Comparison of ENCODE assay signal across 11 cellular contexts in genomic region chr2:84908948-84909713, GRCh38. TPM values are rescaled to one million over a fixed set of nuclear protein-coding genes. Genes with fewer than 3 reads are reported as not detected.
DNase-seq lines count a peak whose midpoint lies in the region; ATAC-seq and TF ChIP-seq lines count a peak whose summit lies in the region.
"Had no signal": no experiment of that assay in that cellular context is flagged by ENCODE, and none has a peak within 500 bp of the region (broad histone marks: within the 10 kb centered on the region; RNA-seq: fewer than 3 reads in every experiment).

No MANE protein-coding gene starts in this region.

- H3K4me3 Mint-ChIP-seq in CD4-positive, CD25-positive, alpha-beta regulatory T cell, result peak overlapping the region; percentile 92 to 97 (median 96)
- no peak overlapping the region; the same call in 1 of the 2 replicates for H3K4me3 Mint-ChIP-seq in HFFc6
- H3K4me3 Mint-ChIP-seq in activated naive CD8-positive, alpha-beta T cell treated with anti-CD3 and anti-CD28 coated beads, Interleukin-2, amount 50 U/mL, for 24 hours, result peak overlapping the region; percentile 94
- H3K4me3 Mint-ChIP-seq in naive thymus-derived CD4-positive, alpha-beta T cell, result peak overlapping the region; percentile 90 to 98 (median 95)

- intact Hi-C loops in naive thymus-derived CD4-positive, alpha-beta T cell (cut with micrococcal nuclease), result loop anchor here in 1 of 2 donors (5.0 kb wide), 1 partner anchor 62 kb away; no protein-coding TSS in a partner anchor

- peak overlapping the region; percentile 79 for H3K27ac ChIP-seq in CD4-positive, CD25-positive, alpha-beta regulatory T cell (ENCODE audit: insufficient read depth, low read length, poor library complexity, severe bottlenecking)
- peak overlapping the region; percentile 59 for H3K27ac ChIP-seq in naive thymus-derived CD4-positive, alpha-beta T cell (ENCODE audit: low read depth, low read length)

- peaks cover 30% of the 10 kb centered on the region for H3K4me1 ChIP-seq in CD4-positive, CD25-positive, alpha-beta regulatory T cell (ENCODE audit: control insufficient read depth, insufficient read depth, low read length, poor library complexity, severe bottlenecking)
- peaks cover 27 to 31% of the 10 kb centered on the region in 2 donors for H3K4me1 ChIP-seq in naive thymus-derived CD4-positive, alpha-beta T cell (ENCODE audit: control insufficient read depth in 2 of 2, insufficient read depth in 2 of 2, low read length in 2 of 2)

- no peaks in the 10 kb centered on the region for H3K27me3 ChIP-seq in CD4-positive, CD25-positive, alpha-beta regulatory T cell (ENCODE audit: control insufficient read depth, insufficient read depth, low read length)
- no peaks in the 10 kb centered on the region for H3K27me3 ChIP-seq in naive thymus-derived CD4-positive, alpha-beta T cell (ENCODE audit: control insufficient read depth in 2 of 2, insufficient read depth in 2 of 2, low read length in 2 of 2)

- H3K9me3 Mint-ChIP-seq in CD4-positive, CD25-positive, alpha-beta regulatory T cell, result peaks cover 2 to 17% (median 6%) of the 10 kb centered on the region in 7 donors
- H3K9me3 Mint-ChIP-seq in HFFc6, result peaks cover 18% of the 10 kb centered on the region
- H3K9me3 Mint-ChIP-seq in activated naive CD8-positive, alpha-beta T cell treated with anti-CD3 and anti-CD28 coated beads, Interleukin-2, amount 50 U/mL, for 24 hours, result peaks cover 18% of the 10 kb centered on the region
- peaks cover 0 to 21% (median 7%) of the 10 kb centered on the region in 11 donors for H3K9me3 Mint-ChIP-seq in naive thymus-derived CD4-positive, alpha-beta T cell

- peak; percentile 35 to 40 for ATAC-seq in CD4-positive, CD25-positive, alpha-beta regulatory T cell (ENCODE audit: low read depth in 2 of 2)
- no peak for ATAC-seq in activated naive CD8-positive, alpha-beta T cell treated with anti-CD3 and anti-CD28 coated beads, Interleukin-2, amount 50 U/mL, for 24 hours
- ATAC-seq in naive thymus-derived CD4-positive, alpha-beta T cell, result peak; percentile 41
- ATAC-seq in HG02938 (IDR thresholded peaks at IDR 0.05; ENCODE audit: unreplicated experiment), result no peak
- ATAC-seq in GM19023 (IDR thresholded peaks at IDR 0.05; ENCODE audit: unreplicated experiment), result no peak
- ATAC-seq in GM21390 (IDR thresholded peaks at IDR 0.05; ENCODE audit: unreplicated experiment), result no peak

- DNase-seq in CD4-positive, CD25-positive, alpha-beta regulatory T cell, result peak in 2 of 3 donors; percentile 70 to 93
- DNase-seq in HFFc6 (no peak), globus pallidus (ENCODE audit: low spot score) (no peak)
- no peak for DNase-seq in activated naive CD8-positive, alpha-beta T cell treated with anti-CD3 and anti-CD28 coated beads, Interleukin-2, amount 50 U/mL, for 24 hours
- DNase-seq in naive thymus-derived CD4-positive, alpha-beta T cell, result peak in 8 of 9 donors; percentile 27 to 80 (median 71)
- DNase-seq: cortex of kidney, NCI-H526, SW 1271 had no signal

- no peaks in the 10 kb centered on the region for H3K9me3 ChIP-seq in CD4-positive, CD25-positive, alpha-beta regulatory T cell (ENCODE audit: control insufficient read depth in 2 of 2, low read length in 2 of 2)
- H3K9me3 ChIP-seq in naive thymus-derived CD4-positive, alpha-beta T cell (ENCODE audit: control insufficient read depth in 2 of 3, low read length in 3 of 3), result peaks cover 0 to 6% (median 0%) of the 10 kb centered on the region in 3 experiments

- no peak for TF ChIP-seq CTCF in HFFc6 (IDR thresholded peaks at IDR 0.05)

- CTCF ChIA-PET in naive thymus-derived CD4-positive, alpha-beta T cell (lab: Charles Lee), result interaction anchor here (0.9 to 5.8 kb wide), 6 partner anchors 9 to 60 kb away, joined by 3 to 87 read pairs (median 4); no protein-coding TSS in a partner anchor

- H3K36me3 ChIP-seq in CD4-positive, CD25-positive, alpha-beta regulatory T cell (ENCODE audit: control insufficient read depth, insufficient read depth, low read length), result peaks cover 4% of the 10 kb centered on the region
- H3K36me3 ChIP-seq in naive thymus-derived CD4-positive, alpha-beta T cell (ENCODE audit: control insufficient read depth in 2 of 3, insufficient read depth in 3 of 3, low read length in 3 of 3), result peaks cover 0 to 11% (median 0%) of the 10 kb centered on the region in 3 experiments

- no peaks in the 10 kb centered on the region for H3K27me3 Mint-ChIP-seq in CD4-positive, CD25-positive, alpha-beta regulatory T cell
- H3K27me3 Mint-ChIP-seq in HFFc6 (ENCODE audit: insufficient read depth), result peaks cover 26% of the 10 kb centered on the region
- no peaks in the 10 kb centered on the region for H3K27me3 Mint-ChIP-seq in activated naive CD8-positive, alpha-beta T cell treated with anti-CD3 and anti-CD28 coated beads, Interleukin-2, amount 50 U/mL, for 24 hours
- peaks cover 0 to 2% (median 0%) of the 10 kb centered on the region in 5 donors for H3K27me3 Mint-ChIP-seq in naive thymus-derived CD4-positive, alpha-beta T cell

- peak overlapping the region; percentile 91 to 94 (median 94) for H3K27ac Mint-ChIP-seq in CD4-positive, CD25-positive, alpha-beta regulatory T cell
- H3K27ac Mint-ChIP-seq in HFFc6, result peak overlapping the region; percentile 25
- peak overlapping the region; percentile 85 for H3K27ac Mint-ChIP-seq in activated naive CD8-positive, alpha-beta T cell treated with anti-CD3 and anti-CD28 coated beads, Interleukin-2, amount 50 U/mL, for 24 hours
- peak overlapping the region; percentile 89 to 99 (median 92) for H3K27ac Mint-ChIP-seq in naive thymus-derived CD4-positive, alpha-beta T cell

- H3K4me3 ChIP-seq in CD4-positive, CD25-positive, alpha-beta regulatory T cell (ENCODE audit: low read depth, low read length), result peak overlapping the region; percentile 59
- H3K4me3 ChIP-seq in naive thymus-derived CD4-positive, alpha-beta T cell (ENCODE audit: low read length), result no peak overlapping the region

- peaks cover 25% of the 10 kb centered on the region for H3K36me3 Mint-ChIP-seq in CD4-positive, CD25-positive, alpha-beta regulatory T cell
- peaks cover 42% of the 10 kb centered on the region for H3K36me3 Mint-ChIP-seq in HFFc6 (ENCODE audit: low read depth)
- peaks cover 39% of the 10 kb centered on the region for H3K36me3 Mint-ChIP-seq in activated naive CD8-positive, alpha-beta T cell treated with anti-CD3 and anti-CD28 coated beads, Interleukin-2, amount 50 U/mL, for 24 hours (ENCODE audit: low read depth)
- peaks cover 4 to 47% (median 17%) of the 10 kb centered on the region in 5 donors for H3K36me3 Mint-ChIP-seq in naive thymus-derived CD4-positive, alpha-beta T cell

- POLR2A ChIA-PET in naive thymus-derived CD4-positive, alpha-beta T cell (lab: Charles Lee), result interaction anchor here (1.2 to 16.2 kb wide), 7 partner anchors 11 to 126 kb away, joined by 5 to 617 read pairs (median 11); partner anchors contain the start of gene TRABD2A

- peaks cover 21 to 51% (median 38%) of the 10 kb centered on the region in 4 donors for H3K4me1 Mint-ChIP-seq in CD4-positive, CD25-positive, alpha-beta regulatory T cell
- peaks cover 37% of the 10 kb centered on the region for H3K4me1 Mint-ChIP-seq in HFFc6 (ENCODE audit: low read depth)
- H3K4me1 Mint-ChIP-seq in activated naive CD8-positive, alpha-beta T cell treated with anti-CD3 and anti-CD28 coated beads, Interleukin-2, amount 50 U/mL, for 24 hours, result peaks cover 50% of the 10 kb centered on the region
- H3K4me1 Mint-ChIP-seq in naive thymus-derived CD4-positive, alpha-beta T cell, result peaks cover 27 to 61% (median 51%) of the 10 kb centered on the region in 7 donors

RNA-seq across cellular contexts. Expression of gene TMSB10, which starts 3.7 kb away (rescaled TPM):
- 2,468 TPM for total RNA-seq in CD4-positive, CD25-positive, alpha-beta regulatory T cell
- polyA plus RNA-seq in CD4-positive, CD25-positive, alpha-beta regulatory T cell, result over 10,000 TPM in 1 of 4 donors, 1,000 to 10,000 TPM in 3; 7,086 to 10,693 (median 8,015) TPM
- 1,000 to 10,000 TPM; 3,909 to 6,151 (median 5,325) TPM for total RNA-seq in HFFc6 (2021; fragmentation: NEBNext Ultra II Directional; extraction: Animal tissue kit (Norgen Biotek cat#: 25700))
- total RNA-seq in naive thymus-derived CD4-positive, alpha-beta T cell, result 1,000 to 10,000 TPM; 1,492 to 5,756 (median 1,578) TPM
- 1,000 to 10,000 TPM; 6,721 to 8,256 TPM for polyA plus RNA-seq in naive thymus-derived CD4-positive, alpha-beta T cell

RNA-seq across cellular contexts. Expression of gene TRABD2A, which starts 28.2 kb away (rescaled TPM):
- total RNA-seq in CD4-positive, CD25-positive, alpha-beta regulatory T cell, result 48.8 TPM
- polyA plus RNA-seq in CD4-positive, CD25-positive, alpha-beta regulatory T cell, result 10 to 100 TPM; 32.9 to 41.2 (median 38.7) TPM
- 10 to 100 TPM; 13.5 to 46.2 (median 41.9) TPM for total RNA-seq in HFFc6 (2021; fragmentation: NEBNext Ultra II Directional; extraction: Animal tissue kit (Norgen Biotek cat#: 25700))
- total RNA-seq in naive thymus-derived CD4-positive, alpha-beta T cell, result 100 to 1,000 TPM in 4 of 5 experiments, 10 to 100 TPM in 1; 75.0 to 288 (median 182) TPM
- 100 to 1,000 TPM; 119 to 204 TPM for polyA plus RNA-seq in naive thymus-derived CD4-positive, alpha-beta T cell

Comparison
In these comparisons a context has a peak if more than half of its experiments do, and no peak if none do; other contexts are left out.
1. ATAC-seq: peak in CD4-positive, CD25-positive, alpha-beta regulatory T cell (2 of 2) and naive thymus-derived CD4-positive, alpha-beta T cell (single experiment); none in activated naive CD8-positive, alpha-beta T cell treated with anti-CD3 and anti-CD28 coated beads, Interleukin-2, amount 50 U/mL, for 24 hours (single experiment), HG02938 (single experiment), GM19023 (single experiment) and GM21390 (single experiment).
2. DNase-seq: peak in CD4-positive, CD25-positive, alpha-beta regulatory T cell (2 of 3) and naive thymus-derived CD4-positive, alpha-beta T cell (8 of 9); none in HFFc6 (single experiment), activated naive CD8-positive, alpha-beta T cell treated with anti-CD3 and anti-CD28 coated beads, Interleukin-2, amount 50 U/mL, for 24 hours (single experiment) and globus pallidus (single experiment).
3. H3K27ac Mint-ChIP-seq: peak in every context shown above with its lines; median percentile 94 in CD4-positive, CD25-positive, alpha-beta regulatory T cell; 92 in naive thymus-derived CD4-positive, alpha-beta T cell; 85 in activated naive CD8-positive, alpha-beta T cell treated with anti-CD3 and anti-CD28 coated beads, Interleukin-2, amount 50 U/mL, for 24 hours; 25 in HFFc6.